In the genomic region with DNA sequence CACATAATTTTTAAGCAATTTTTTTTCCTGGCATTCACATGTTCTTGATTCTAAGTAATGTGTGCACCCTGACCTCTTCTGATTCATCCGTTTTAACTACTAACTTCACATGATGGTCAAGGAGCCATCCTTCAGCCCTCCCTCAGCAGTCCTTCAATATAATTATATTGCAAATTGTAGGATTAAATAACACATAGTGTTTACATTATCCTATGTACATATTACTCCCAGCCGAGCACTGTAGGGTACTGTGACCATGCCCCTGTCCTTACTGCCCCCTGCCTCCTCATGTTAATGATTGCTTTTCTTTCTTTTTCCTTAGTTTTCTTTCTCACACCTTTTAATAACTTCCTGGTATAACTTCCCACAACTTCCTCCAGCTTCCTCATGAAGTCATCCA, we compare ENCODE assay signal across 33 cellular contexts.
"Had no signal": no experiment of that assay in that cellular context is flagged by ENCODE, and none has a peak within 500 bp of the region (broad histone marks: within the 10 kb centered on the region; RNA-seq: fewer than 3 reads in every experiment).

No MANE protein-coding gene starts in this region.

- ATAC-seq: activated CD8-positive, alpha-beta T cell treated with anti-CD3 and anti-CD28 coated beads, Interleukin-2, amount 10 ng/mL, durations not matched to agents 7 days and 5 days; activated naive CD4-positive, alpha-beta T cell treated with anti-CD3 and anti-CD28 coated beads, Interleukin-2, amount 50 U/mL, for 72 hours; body of pancreas; PC-3; SK-N-SH treated with all-trans-retinoic acid at 6 μM for 48 hours; T-cell; T-helper 17 cell had no signal

- H3K4me3 Mint-ChIP-seq: activated CD8-positive, alpha-beta T cell treated with anti-CD3 and anti-CD28 coated beads, Interleukin-2, amount 10 ng/mL, durations not matched to agents 7 days and 5 days; activated naive CD4-positive, alpha-beta T cell treated with anti-CD3 and anti-CD28 coated beads for 36 hours; activated T-cell treated with anti-CD3 and anti-CD28 coated beads, Interleukin-2, amount 50 U/mL, for 24 hours; T-cell; T-helper 17 cell had no signal

- H3K4me3 ChIP-seq: adrenal gland, body of pancreas, breast epithelium, Peyer's patch had no signal

- H3K36me3 Mint-ChIP-seq: activated naive CD4-positive, alpha-beta T cell treated with anti-CD3 and anti-CD28 coated beads, Interleukin-2, amount 50 U/mL, for 72 hours; T-cell had no signal

- DNase-seq: activated CD4-positive, alpha-beta T cell treated with anti-CD3 and anti-CD28 coated beads for 1 hour; activated CD4-positive, alpha-beta T cell treated with anti-CD3 and anti-CD28 coated beads for 48 hours; activated CD4-positive, alpha-beta T cell treated with anti-CD3 and anti-CD28 coated beads, Interleukin-2, amount 50 U/mL, for 4 hours; activated CD4-positive, CD25-positive, alpha-beta regulatory T cell; activated CD8-positive, alpha-beta T cell treated with anti-CD3 and anti-CD28 coated beads, Interleukin-2, amount 10 ng/mL, durations not matched to agents 7 days and 5 days; activated gamma-delta T cell; activated naive CD4-positive, alpha-beta T cell treated with anti-CD3 and anti-CD28 coated beads for 36 hours; activated T-cell treated with anti-CD3 and anti-CD28 coated beads, Interleukin-2, amount 50 U/mL, for 24 hours; adrenal gland; body of pancreas; cortex of kidney; Karpas-422; NCI-H1105; NCI-H1436 treated with DMSO at 0.1 percent for 48 hours; NCI-H187 treated with DMSO at 0.1 percent for 48 hours; NCI-H2081; NCI-H2171 treated with DMSO at 0.1 percent for 48 hours; NCI-H2227 treated with DMSO at 0.1 percent for 48 hours; NCI-H446; NCI-H510A treated with DMSO at 0.1 percent for 48 hours; NCI-H526 treated with DMSO at 0.1 percent for 48 hours; NK-92 treated with Interleukin-12 subunit alpha and Interleukin-12 subunit beta, amount 100 ng/mL, for 24 hours; PC-3; Peyer's patch; RPMI8226; SIG-M5; T-cell; T-helper 17 cell; T-helper 9 cell had no signal

- H3K4me1 Mint-ChIP-seq: T-cell, T-helper 17 cell had no signal

- H3K27ac Mint-ChIP-seq: activated CD8-positive, alpha-beta T cell treated with anti-CD3 and anti-CD28 coated beads, Interleukin-2, amount 10 ng/mL, durations not matched to agents 7 days and 5 days; activated naive CD4-positive, alpha-beta T cell treated with anti-CD3 and anti-CD28 coated beads for 36 hours; activated naive CD4-positive, alpha-beta T cell treated with anti-CD3 and anti-CD28 coated beads, Interleukin-2, amount 50 U/mL, for 72 hours; activated T-cell treated with anti-CD3 and anti-CD28 coated beads, Interleukin-2, amount 50 U/mL, for 24 hours; activated T-helper 2 cell treated with anti-CD3 and anti-CD28 coated beads, Interferon-gamma antibody, Interleukin-2, Interleukin-4, amounts not matched to agents 10 μg/mL and 5 μg/mL and 100 μg/mL, durations not matched to agents 14 hours and 24 hours and 36 hours; T-cell; T-helper 17 cell had no signal

- H3K9me3 Mint-ChIP-seq: activated naive CD4-positive, alpha-beta T cell treated with anti-CD3 and anti-CD28 coated beads, Interleukin-2, amount 50 U/mL, for 72 hours; activated T-cell treated with anti-CD3 and anti-CD28 coated beads, Interleukin-2, amount 50 U/mL, for 24 hours; activated T-helper 2 cell treated with anti-CD3 and anti-CD28 coated beads, Interferon-gamma antibody, Interleukin-2, Interleukin-4, amounts not matched to agents 10 μg/mL and 5 μg/mL and 100 μg/mL, durations not matched to agents 14 hours and 24 hours and 36 hours had no signal

- H3K27me3 Mint-ChIP-seq: activated T-cell treated with anti-CD3 and anti-CD28 coated beads, Interleukin-2, amount 50 U/mL, for 24 hours had no signal
